Comparison of ENCODE assay signal across 9 cellular contexts in the genomic region with DNA sequence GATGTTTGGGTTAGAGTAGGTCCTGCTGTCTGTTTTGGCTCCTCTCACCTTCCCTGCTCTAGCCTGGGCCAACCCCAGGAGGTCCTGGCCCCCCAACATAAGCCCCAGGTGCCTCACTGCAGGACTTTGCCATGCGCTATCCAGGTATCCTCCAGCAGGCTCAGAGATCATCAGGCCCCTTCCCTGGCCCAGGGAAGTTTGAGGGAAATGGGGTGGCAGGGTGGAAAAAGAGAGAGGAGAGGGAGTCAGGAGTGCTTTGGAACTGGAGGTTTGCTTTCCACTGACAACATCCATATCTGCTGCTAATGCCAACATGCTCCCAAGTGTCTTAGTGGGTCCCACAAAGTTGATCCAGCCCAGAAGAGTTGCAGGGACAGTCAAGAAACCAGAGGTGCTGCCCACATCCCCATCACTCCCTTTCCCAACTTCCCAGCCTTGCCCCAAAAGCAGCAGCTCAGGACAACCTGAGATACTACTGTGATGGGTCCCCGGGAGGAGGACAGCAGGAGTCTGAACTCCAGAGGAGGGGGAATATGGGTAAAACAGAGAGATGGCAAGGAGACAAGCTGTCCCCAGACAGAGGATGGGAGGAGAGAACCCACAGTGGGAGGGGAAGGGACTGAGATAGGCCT. TPM values are rescaled to one million over a fixed set of nuclear protein-coding genes. Genes with fewer than 3 reads are reported as not detected.
A peak's percentile ranks its signal among the peaks of the same experiment; 100 is the strongest.
DNase-seq lines count a peak whose midpoint lies in the region; ATAC-seq and TF ChIP-seq lines count a peak whose summit lies in the region.
"Had no signal": no experiment of that assay in that cellular context is flagged by ENCODE, and none has a peak within 500 bp of the region (broad histone marks: within the 10 kb centered on the region; RNA-seq: fewer than 3 reads in every experiment).

No MANE protein-coding gene starts in this region.

- H3K4me3 ChIP-seq in lung (peak overlapping the region; percentile 73), thyroid gland (replicated peaks in 1 of 3) (peak overlapping the region; percentile 6 to 57 (median 25))

- POLR2A ChIA-PET in activated CD4-positive, alpha-beta T cell treated with anti-CD3 and anti-CD28 coated beads, Interleukin-2, amount 10 ng/mL, durations not matched to agents 7 days and 5 days (lab: Charles Lee), result no interaction called here

- TF ChIP-seq POLR2A in thyroid gland (IDR thresholded peaks at IDR 0.05), result no peak

- DNase-seq in activated CD4-positive, alpha-beta T cell treated with anti-CD3 and anti-CD28 coated beads, Interleukin-2, amount 10 ng/mL, durations not matched to agents 7 days and 5 days, result no peak
- DNase-seq in activated CD4-positive, alpha-beta T cell treated with anti-CD3 and anti-CD28 coated beads, Interleukin-2, amount 50 U/mL, for 4 hours, result no peak
- DNase-seq in chondrocyte (ENCODE audit: low spot score) (peak; percentile 19), lung (ENCODE audit: low spot score) (peak; percentile 29), thyroid gland (no peak)
- no peak for DNase-seq in activated naive CD4-positive, alpha-beta T cell treated with Interleukin-2 at 50 U/mL for 16 hours

- no peak for ATAC-seq in lung (ENCODE audit: insufficient read depth, low FRiP score)
- no peak for ATAC-seq in HG03469 (IDR thresholded peaks at IDR 0.05; ENCODE audit: unreplicated experiment)
- ATAC-seq in HG02840 (IDR thresholded peaks at IDR 0.05; ENCODE audit: low FRiP score, unreplicated experiment), result no peak

- H3K9me3 ChIP-seq in lung (ENCODE audit: control insufficient read depth in 2 of 2, insufficient read depth in 1 of 2, low read length in 1 of 2), result no peaks in the 10 kb centered on the region
- no peaks in the 10 kb centered on the region for H3K9me3 ChIP-seq in thyroid gland

- H3K9me3 Mint-ChIP-seq in activated CD4-positive, alpha-beta T cell treated with anti-CD3 and anti-CD28 coated beads, Interleukin-2, amount 10 ng/mL, durations not matched to agents 7 days and 5 days, result no peaks in the 10 kb centered on the region
- H3K9me3 Mint-ChIP-seq in chondrocyte (ENCODE audit: low read depth), result no peaks in the 10 kb centered on the region

- intact Hi-C loops in thyroid gland (cut with DNase I), result no loop called here

- WGBS in lung, 2 donors, result 54 to 78% methylated on average over 2 of the region's 2 CpGs
- WGBS in thyroid gland, 2 donors, result 47 to 64% methylated on average over 2 of the region's 2 CpGs

- H3K4me1 ChIP-seq in lung (ENCODE audit: control insufficient read depth in 2 of 2, insufficient read depth in 2 of 2, low read length in 2 of 2), result peaks cover 12 to 28% of the 10 kb centered on the region in 2 donors
- peaks cover 75 to 84% of the 10 kb centered on the region in 2 donors for H3K4me1 ChIP-seq in thyroid gland

- H3K27ac ChIP-seq in lung (ENCODE audit: low read depth in 1 of 2, low read length in 1 of 2) (peak overlapping the region; percentile 89 to 96), thyroid gland (peak overlapping the region; percentile 98 to 100 (median 99))

- no peaks in the 10 kb centered on the region for H3K36me3 Mint-ChIP-seq in activated CD4-positive, alpha-beta T cell treated with anti-CD3 and anti-CD28 coated beads, Interleukin-2, amount 10 ng/mL, durations not matched to agents 7 days and 5 days (ENCODE audit: low read depth)
- peaks cover 6% of the 10 kb centered on the region for H3K36me3 Mint-ChIP-seq in chondrocyte (ENCODE audit: low read depth)

- H3K4me3 Mint-ChIP-seq in activated CD4-positive, alpha-beta T cell treated with anti-CD3 and anti-CD28 coated beads, Interleukin-2, amount 10 ng/mL, durations not matched to agents 7 days and 5 days, result no peak overlapping the region
- peak overlapping the region; percentile 88 for H3K4me3 Mint-ChIP-seq in chondrocyte (ENCODE audit: unreplicated experiment)

- H3K27me3 Mint-ChIP-seq in activated CD4-positive, alpha-beta T cell treated with anti-CD3 and anti-CD28 coated beads, Interleukin-2, amount 10 ng/mL, durations not matched to agents 7 days and 5 days, result peaks cover 3% of the 10 kb centered on the region
- H3K27me3 Mint-ChIP-seq in chondrocyte (ENCODE audit: low read depth), result no peaks in the 10 kb centered on the region

- H3K27me3 ChIP-seq in lung (ENCODE audit: control insufficient read depth, insufficient read depth), result no peaks in the 10 kb centered on the region
- H3K27me3 ChIP-seq in thyroid gland, result no peaks in the 10 kb centered on the region

- TF ChIP-seq CTCF in chondrocyte (IDR thresholded peaks at IDR 0.05), result no peak
- TF ChIP-seq CTCF in lung (IDR thresholded peaks at IDR 0.05; ENCODE audit: control extremely low read depth, extremely low read depth), result no peak
- TF ChIP-seq CTCF in thyroid gland (IDR thresholded peaks at IDR 0.05), result no peak

- CTCF ChIA-PET in activated CD4-positive, alpha-beta T cell treated with anti-CD3 and anti-CD28 coated beads, Interleukin-2, amount 10 ng/mL, durations not matched to agents 7 days and 5 days (lab: Charles Lee), result interaction anchor here (1.4 kb wide), 1 partner anchor 16 kb away, joined by 7 read pairs; no protein-coding TSS in a partner anchor

- H3K4me1 Mint-ChIP-seq in activated CD4-positive, alpha-beta T cell treated with anti-CD3 and anti-CD28 coated beads, Interleukin-2, amount 10 ng/mL, durations not matched to agents 7 days and 5 days, result peaks cover 41% of the 10 kb centered on the region
- peaks cover 85% of the 10 kb centered on the region for H3K4me1 Mint-ChIP-seq in chondrocyte (ENCODE audit: low read depth)

- H3K27ac Mint-ChIP-seq in activated CD4-positive, alpha-beta T cell treated with anti-CD3 and anti-CD28 coated beads, Interleukin-2, amount 10 ng/mL, durations not matched to agents 7 days and 5 days, result peak overlapping the region; percentile 7
- peak overlapping the region; percentile 99 for H3K27ac Mint-ChIP-seq in chondrocyte (ENCODE audit: unreplicated experiment)

- H3K36me3 ChIP-seq in lung (ENCODE audit: control insufficient read depth in 2 of 2, insufficient read depth in 2 of 2, low read length in 2 of 2), result peaks cover 0 to 3% of the 10 kb centered on the region in 2 donors
- H3K36me3 ChIP-seq in thyroid gland, result peaks cover 0 to 4% of the 10 kb centered on the region in 2 donors

RNA-seq across cellular contexts. Expression of a gene that starts 0.7 kb away (rescaled TPM):
- 1 to 10 TPM in 1 of 2 experiments, under 1 TPM in 1; 0.92 to 1.8 TPM for total RNA-seq in activated CD4-positive, alpha-beta T cell treated with anti-CD3 and anti-CD28 coated beads, Interleukin-2, amount 10 ng/mL, durations not matched to agents 7 days and 5 days
- 104 to 107 TPM (median 105 TPM) in 3 replicates for total RNA-seq in chondrocyte
- total RNA-seq in lung, result 100 to 1,000 TPM in 1 of 2 donors, 10 to 100 TPM in 1; 56.7 to 182 TPM
- 100 to 1,000 TPM in 1 of 2 donors, 10 to 100 TPM in 1; 72.8 to 138 TPM for polyA plus RNA-seq in lung
- 100 to 1,000 TPM in 3 of 4 donors, 10 to 100 TPM in 1; 86.7 to 179 (median 114) TPM for total RNA-seq in thyroid gland

RNA-seq across cellular contexts. Expression of a gene that starts 28.6 kb away (rescaled TPM):
- 10 to 100 TPM; 19.0 to 20.2 TPM for total RNA-seq in activated CD4-positive, alpha-beta T cell treated with anti-CD3 and anti-CD28 coated beads, Interleukin-2, amount 10 ng/mL, durations not matched to agents 7 days and 5 days
- total RNA-seq in chondrocyte (37.1 to 40.2 TPM (median 38.5 TPM) in 3 replicates), lung (10 to 100 TPM; 17.1 to 60.2 TPM), thyroid gland (10 to 100 TPM; 37.8 to 82.7 (median 58.9) TPM)
- 10 to 100 TPM; 24.4 to 45.5 TPM for polyA plus RNA-seq in lung

RNA-seq across cellular contexts. Expression of a gene that starts 44.3 kb away (rescaled TPM):
- 100 to 1,000 TPM; 385 to 474 TPM for total RNA-seq in activated CD4-positive, alpha-beta T cell treated with anti-CD3 and anti-CD28 coated beads, Interleukin-2, amount 10 ng/mL, durations not matched to agents 7 days and 5 days
- total RNA-seq in chondrocyte (270 to 336 TPM (median 323 TPM) in 3 replicates), lung (100 to 1,000 TPM; 301 to 684 TPM), thyroid gland (100 to 1,000 TPM; 428 to 704 (median 567) TPM)
- 100 to 1,000 TPM in 1 of 2 donors, 10 to 100 TPM in 1; 81.9 to 139 TPM for polyA plus RNA-seq in lung

RNA-seq across cellular contexts. Expression of a gene that starts 46.9 kb away (rescaled TPM):
- total RNA-seq in activated CD4-positive, alpha-beta T cell treated with anti-CD3 and anti-CD28 coated beads, Interleukin-2, amount 10 ng/mL, durations not matched to agents 7 days and 5 days, result under 1 TPM in 1 of 2 experiments, not detected in 1; 0.37 TPM
- 7.0 to 10.0 TPM (median 8.9 TPM) in 3 replicates for total RNA-seq in chondrocyte
- 10 to 100 TPM; 16.0 to 42.5 TPM for total RNA-seq in lung
- polyA plus RNA-seq in lung, result 10 to 100 TPM; 15.9 to 75.0 TPM
- total RNA-seq in thyroid gland, result 100 to 1,000 TPM in 3 of 4 donors, 10 to 100 TPM in 1; 76.6 to 363 (median 186) TPM

RNA-seq across cellular contexts. Expression of a gene that starts 52.7 kb away (rescaled TPM):
- 1 to 10 TPM; 1.0 to 1.7 TPM for total RNA-seq in activated CD4-positive, alpha-beta T cell treated with anti-CD3 and anti-CD28 coated beads, Interleukin-2, amount 10 ng/mL, durations not matched to agents 7 days and 5 days
- total RNA-seq in chondrocyte, result not detected in 3 replicates
- total RNA-seq in lung, result under 1 TPM in 1 of 2 donors, not detected in 1; 0.21 TPM
- under 1 TPM; 0.06 to 0.10 TPM for polyA plus RNA-seq in lung
- total RNA-seq in thyroid gland, result under 1 TPM in 1 of 4 donors, not detected in 3; 0.40 TPM
- total RNA-seq: NCI-H460 had no signal

Comparison
In these comparisons a context has a peak if more than half of its experiments do, and no peak if none do; other contexts are left out.
1. DNase-seq: peak in chondrocyte (single experiment) and lung (single experiment); none in activated CD4-positive, alpha-beta T cell treated with anti-CD3 and anti-CD28 coated beads, Interleukin-2, amount 10 ng/mL, durations not matched to agents 7 days and 5 days (single experiment), activated CD4-positive, alpha-beta T cell treated with anti-CD3 and anti-CD28 coated beads, Interleukin-2, amount 50 U/mL, for 4 hours (0 of 2), thyroid gland (0 of 2) and activated naive CD4-positive, alpha-beta T cell treated with Interleukin-2 at 50 U/mL for 16 hours (single experiment).
2. RNA of a gene that starts 0.7 kb away (total RNA-seq): 56.7 to 182 TPM in lung, 86.7 to 179 TPM in thyroid gland and 104 to 107 TPM in chondrocyte; 0.92 to 1.8 TPM in activated CD4-positive, alpha-beta T cell treated with anti-CD3 and anti-CD28 coated beads, Interleukin-2, amount 10 ng/mL, durations not matched to agents 7 days and 5 days; every median in the first group is over 10 times any median in the second.